Comparison of ENCODE assay signal across 24 cellular contexts in genomic region chr4:183561905-183562304, GRCh38.
"Had no signal": no experiment of that assay in that cellular context is flagged by ENCODE, and none has a peak within 500 bp of the region (broad histone marks: within the 10 kb centered on the region; RNA-seq: fewer than 3 reads in every experiment).

No MANE protein-coding gene starts in this region.

- H2AFZ ChIP-seq: neural progenitor cell, parathyroid adenoma had no signal

- H3K79me2 ChIP-seq: parathyroid adenoma had no signal

- FAIRE-seq: small intestine had no signal

- H3K9me3 ChIP-seq: ovary, psoas muscle, right lobe of liver, sigmoid colon, stomach, thoracic aorta, tibial artery, transverse colon, upper lobe of right lung, uterus had no signal

- H3K4me2 ChIP-seq: neural progenitor cell had no signal

- ATAC-seq: natural killer cell; psoas muscle; right cardiac atrium; right lobe of liver; stimulated activated effector memory CD8-positive, alpha-beta T cell treated with anti-CD3 and anti-CD28 coated beads, Interleukin-12 subunit alpha, Interleukin-12 subunit beta, amount 100 ng/mL, for 72 hours; stimulated activated naive B cell treated with anti-CD40 and anti-IgM and Interleukin-4, amounts not matched to agents 10 μg/mL and 1 μg/mL and 100 μg/mL, for 72 hours; upper lobe of right lung had no signal

- H3K4me3 ChIP-seq: neural progenitor cell, ovary, psoas muscle, right lobe of liver, sigmoid colon, stomach, thoracic aorta, tibial artery, transverse colon, upper lobe of right lung, uterus had no signal

- H3K4me1 ChIP-seq: parathyroid adenoma, psoas muscle, right lobe of liver, sigmoid colon, stomach, tibial artery, transverse colon, upper lobe of right lung, uterus had no signal

- H3K9ac ChIP-seq: neural progenitor cell, parathyroid adenoma had no signal

- H3K36me3 ChIP-seq: neural progenitor cell, ovary, right lobe of liver, sigmoid colon, stomach, thoracic aorta, tibial artery, transverse colon, upper lobe of right lung, uterus had no signal

- DNase-seq: natural killer cell; occipital lobe; ovary; posterior cingulate gyrus; psoas muscle; right cardiac atrium; right lobe of liver; sigmoid colon; small intestine; stimulated activated CD4-positive, alpha-beta T cell treated with anti-CD3 and anti-CD28 coated beads, Interleukin-15, amount 100 ng/mL, for 24 hours; stimulated activated CD4-positive, alpha-beta T cell treated with anti-CD3 and anti-CD28 coated beads, Interleukin-2, amount 100 ng/mL, for 24 hours; stimulated activated CD4-positive, alpha-beta T cell treated with anti-CD3 and anti-CD28 coated beads, Interleukin-2, amount 100 ng/mL, for 48 hours; stimulated activated CD4-positive, alpha-beta T cell treated with anti-CD3 and anti-CD28 coated beads, Interleukin-4, amount 100 ng/mL, for 24 hours; stimulated activated naive B cell treated with anti-CD40 and anti-IgM and Interleukin-4, amounts not matched to agents 10 μg/mL and 1 μg/mL and 100 μg/mL, for 72 hours; stimulated activated naive CD4-positive, alpha-beta T cell treated with Interleukin-2 at 50 U/mL for 16 hours; stomach; tibial artery; transverse colon; upper lobe of right lung; uterus had no signal

- H3K27ac ChIP-seq: neural progenitor cell, ovary, parathyroid adenoma, psoas muscle, right lobe of liver, sigmoid colon, stomach, thoracic aorta, tibial artery, transverse colon, upper lobe of right lung, uterus had no signal

- H3K27me3 ChIP-seq: neural progenitor cell, ovary, right lobe of liver, sigmoid colon, stomach, tibial artery, upper lobe of right lung, uterus had no signal
